In genomic region chr1:181105134-181106021, GRCh38 we compare ENCODE assay signal across 8 cellular contexts. TPM values are rescaled to one million over a fixed set of nuclear protein-coding genes. Genes with fewer than 3 reads are reported as not detected.
DNase-seq lines count a peak whose midpoint lies in the region; ATAC-seq and TF ChIP-seq lines count a peak whose summit lies in the region.

No MANE protein-coding gene starts in this region.

- peak overlapping the region; percentile 83 for H3K27ac Mint-ChIP-seq in dendritic cell treated with granulocyte-macrophage colony-stimulating factor and Interleukin-4, amounts not matched to agents 40 ng/mL and 50 ng/mL, for 4 days

- no peak for TF ChIP-seq RAD21 in liver (IDR thresholded peaks at IDR 0.05)

- H3K4me3 Mint-ChIP-seq in dendritic cell treated with granulocyte-macrophage colony-stimulating factor and Interleukin-4, amounts not matched to agents 40 ng/mL and 50 ng/mL, for 4 days = peak overlapping the region; percentile 78

- H3K9ac ChIP-seq in liver (ENCODE audit: low read depth in 1 of 2, low read length in 2 of 2) = peak overlapping the region in 1 of 2 donors; percentile 22

- peak overlapping the region; percentile 77 for H3K4me3 ChIP-seq in BE2C (ENCODE audit: low read depth, low read length)
- H3K4me3 ChIP-seq in liver (ENCODE audit: low read depth in 1 of 3, low read length in 3 of 3) = peak overlapping the region; percentile 44 to 69 (median 65)

- no peaks in the 10 kb centered on the region for H3K9me3 ChIP-seq in BE2C
- H3K9me3 ChIP-seq in liver (ENCODE audit: control insufficient read depth in 4 of 4, low read length in 3 of 4) = no peaks in the 10 kb centered on the region

- H3K4me1 Mint-ChIP-seq in dendritic cell treated with granulocyte-macrophage colony-stimulating factor and Interleukin-4, amounts not matched to agents 40 ng/mL and 50 ng/mL, for 4 days (ENCODE audit: low read depth) = peaks cover 72% of the 10 kb centered on the region

- H3K27me3 ChIP-seq in BE2C = no peaks in the 10 kb centered on the region
- no peaks in the 10 kb centered on the region for H3K27me3 ChIP-seq in liver (ENCODE audit: control insufficient read depth in 4 of 4, insufficient read depth in 4 of 4, low read length in 3 of 4)

- TF ChIP-seq CTCF in BE2C (IDR thresholded peaks at IDR 0.05; ENCODE audit: low read depth, low read length) (no peak), liver (IDR thresholded peaks at IDR 0.05; ENCODE audit: low read depth, low read length, missing input control) (no peak)

- peak; percentile 98 for DNase-seq in BE2C
- peak; percentile 99 for DNase-seq in NCI-H69 (lab: John Stamatoyannopoulos, UW)
- DNase-seq in activated CD4-positive, alpha-beta T cell treated with anti-CD3 and anti-CD28 coated beads, Interleukin-2, amount 50 U/mL, for 24 hours (ENCODE audit: low read depth in 1 of 2, low spot score in 1 of 2) = peak; percentile 66 to 85
- peak; percentile 92 for DNase-seq in stimulated activated CD4-positive, alpha-beta T cell treated with anti-CD3 and anti-CD28 coated beads, Interleukin-4, amount 100 ng/mL, for 1 hour

- ATAC-seq in GM19324 (IDR thresholded peaks at IDR 0.05; ENCODE audit: low FRiP score, unreplicated experiment) (peak; percentile 86), HG03457 (IDR thresholded peaks at IDR 0.05; ENCODE audit: unreplicated experiment) (peak; percentile 46)

- H3K36me3 Mint-ChIP-seq in dendritic cell treated with granulocyte-macrophage colony-stimulating factor and Interleukin-4, amounts not matched to agents 40 ng/mL and 50 ng/mL, for 4 days (ENCODE audit: low read depth) = no peaks in the 10 kb centered on the region

- no peaks in the 10 kb centered on the region for H3K9me3 Mint-ChIP-seq in dendritic cell treated with granulocyte-macrophage colony-stimulating factor and Interleukin-4, amounts not matched to agents 40 ng/mL and 50 ng/mL, for 4 days

- WGBS in liver = 5% methylated on average over 104 of the region's 104 CpGs

- H3K36me3 ChIP-seq in BE2C = no peaks in the 10 kb centered on the region
- no peaks in the 10 kb centered on the region for H3K36me3 ChIP-seq in liver (ENCODE audit: control insufficient read depth in 4 of 4, insufficient read depth in 3 of 4, low read depth in 1 of 4, low read length in 3 of 4)

- peaks cover 10% of the 10 kb centered on the region for H3K4me1 ChIP-seq in BE2C
- H3K4me1 ChIP-seq in liver (ENCODE audit: control insufficient read depth in 4 of 4, insufficient read depth in 4 of 4, low read length in 3 of 4) = peaks cover 3 to 25% (median 14%) of the 10 kb centered on the region in 4 donors

- H3K27ac ChIP-seq in liver (ENCODE audit: low read depth in 1 of 2, low read length in 2 of 2) = peak overlapping the region; percentile 68 to 72

- H3K27me3 Mint-ChIP-seq in dendritic cell treated with granulocyte-macrophage colony-stimulating factor and Interleukin-4, amounts not matched to agents 40 ng/mL and 50 ng/mL, for 4 days = peaks cover 32% of the 10 kb centered on the region

- intact Hi-C loops in dendritic cell treated with granulocyte-macrophage colony-stimulating factor and Interleukin-4, amounts not matched to agents 40 ng/mL and 50 ng/mL, for 4 days (cut with micrococcal nuclease) = loop anchor here (1.0 to 2.0 kb wide), 2 partner anchors 15 to 30 kb away; no protein-coding TSS in a partner anchor

TF ChIP-seq in liver, 16 proteins besides CTCF, POLR2A, EP300 and RAD21:
- no peak for TF ChIP-seq SP1 (IDR thresholded peaks at IDR 0.05)
- TF ChIP-seq REST (IDR thresholded peaks at IDR 0.05) = peak; percentile 38
- peak in 1 of 2 donors; percentile 62 for TF ChIP-seq EGR1 (IDR thresholded peaks at IDR 0.05; ENCODE audit: low read depth in 2 of 2)
- no peak for TF ChIP-seq HNF4G (IDR thresholded peaks at IDR 0.05)
- peak; percentile 16 for TF ChIP-seq YY1 (IDR thresholded peaks at IDR 0.05)
- no peak for TF ChIP-seq TAF1 (conservative IDR thresholded peaks at IDR 0.05)

RNA-seq across cellular contexts. Expression of gene IER5, which starts 16.9 kb away (rescaled TPM):
- 9.9 TPM for polyA plus RNA-seq in BE2C (2012; ENCODE audit: insufficient read depth, insufficient read length, low read depth)
- total RNA-seq in liver = 1 to 10 TPM; 2.9 to 8.4 TPM
- 1 to 10 TPM in 1 of 2 donors, under 1 TPM in 1; 0.56 to 1.9 TPM for polyA plus RNA-seq in liver

Comparison
In these comparisons a context has a peak if more than half of its experiments do, and no peak if none do; other contexts are left out.
1. Peak in every context shown above with its lines: DNase-seq, ATAC-seq, H3K4me3 ChIP-seq and H3K27ac ChIP-seq.